26 cellular contexts compared by ENCODE assay signal in genomic region chr9:132590318-132591182, GRCh38. TPM values are rescaled to one million over a fixed set of nuclear protein-coding genes. Genes with fewer than 3 reads are reported as not detected.
DNase-seq lines count a peak whose midpoint lies in the region; ATAC-seq and TF ChIP-seq lines count a peak whose summit lies in the region.
"Had no signal": no experiment of that assay in that cellular context is flagged by ENCODE, and none has a peak within 500 bp of the region (broad histone marks: within the 10 kb centered on the region; RNA-seq: fewer than 3 reads in every experiment).

No MANE protein-coding gene starts in this region.

- H3K79me2 ChIP-seq in osteoblast (ENCODE audit: insufficient read depth, low read length): no peaks in the 10 kb centered on the region

- H3K4me1 Mint-ChIP-seq in WTC11: peaks cover 54% of the 10 kb centered on the region

- POLR2A ChIA-PET in WTC11 (lab: Charles Lee): interaction anchor here (1.5 kb wide), 1 partner anchor 79 kb away, joined by 5 read pairs; the partner anchor contains the start of genes DDX31 and GTF3C4

- TF ChIP-seq EP300 in gastroesophageal sphincter (IDR thresholded peaks at IDR 0.05): no peak

- WGBS in gastroesophageal sphincter (ENCODE audit: low coverage in 1 of 2), 2 donors: 1 to 4% methylated on average over 5 to 14 of the region's 73 CpGs

- peaks cover 8% of the 10 kb centered on the region for H3K36me3 Mint-ChIP-seq in WTC11

- H3K27ac Mint-ChIP-seq in WTC11: no peak overlapping the region
- H3K27ac Mint-ChIP-seq: activated B cell treated with CpG ODN at 0.5 μM for 24 hours; activated CD8-positive, alpha-beta T cell treated with anti-CD3 and anti-CD28 coated beads, Interleukin-2, amount 10 ng/mL, durations not matched to agents 7 days and 5 days; activated naive CD8-positive, alpha-beta T cell; activated T-cell treated with anti-CD3 and anti-CD28 coated beads, Interleukin-2, amount 50 U/mL, for 72 hours; B cell; stimulated activated effector memory CD8-positive, alpha-beta T cell treated with anti-CD3 and anti-CD28 coated beads, Interleukin-12 subunit alpha, Interleukin-12 subunit beta, amount 100 ng/mL, for 72 hours; T-helper 1 cell treated with Interleukin-12 subunit alpha and Interleukin-12 subunit beta and Interleukin-4 antibody, amounts not matched to agents 30 μg/mL and 1 μg/mL, for 36 hours had no signal

- H2AFZ ChIP-seq in osteoblast (ENCODE audit: low read length): no peak overlapping the region

- peak; percentile 50 for DNase-seq in DMS 273 (lab: John Stamatoyannopoulos, UW; ENCODE audit: unreplicated experiment)
- DNase-seq in DMS 273 treated with DMSO at 0.1 percent for 48 hours (lab: John Stamatoyannopoulos, UW): no peak
- no peak for DNase-seq in WTC11 (ENCODE audit: low spot score)
- DNase-seq in osteoblast (ENCODE audit: insufficient read length, low spot score, missing footprints): peak; percentile 79
- DNase-seq in SW 1271 (lab: John Stamatoyannopoulos, UW): no peak
- DNase-seq: activated B cell treated with CpG ODN at 0.5 μM for 24 hours; activated CD8-positive, alpha-beta T cell treated with anti-CD3 and anti-CD28 coated beads, Interleukin-2, amount 10 ng/mL, durations not matched to agents 7 days and 5 days; activated T-cell treated with anti-CD3 and anti-CD28 coated beads, Interleukin-2, amount 50 U/mL, for 72 hours; brain microvascular endothelial cell; gastrocnemius medialis; MM.1S; naive thymus-derived CD8-positive, alpha-beta T cell; NCI-H1694 treated with DMSO at 0.1 percent for 48 hours; NCI-H446 treated with DMSO at 0.1 percent for 48 hours; OCI-M1; SHP77; stimulated activated CD4-positive, alpha-beta T cell treated with anti-CD3 and anti-CD28 coated beads, Interleukin-12 subunit alpha, Interleukin-12 subunit beta, amount 100 ng/mL, for 4 hours had no signal

- no peaks in the 10 kb centered on the region for H3K9me3 Mint-ChIP-seq in WTC11
- H3K9me3 Mint-ChIP-seq: activated B cell treated with CpG ODN at 0.5 μM for 24 hours; activated T-cell treated with anti-CD3 and anti-CD28 coated beads, Interleukin-2, amount 50 U/mL, for 72 hours; stimulated activated effector memory CD8-positive, alpha-beta T cell treated with anti-CD3 and anti-CD28 coated beads, Interleukin-12 subunit alpha, Interleukin-12 subunit beta, amount 100 ng/mL, for 72 hours; T-helper 1 cell treated with Interleukin-12 subunit alpha and Interleukin-12 subunit beta and Interleukin-4 antibody, amounts not matched to agents 30 μg/mL and 1 μg/mL, for 36 hours had no signal

- ATAC-seq in WTC11 (peak; percentile 10), HG02884 (IDR thresholded peaks at IDR 0.05; ENCODE audit: unreplicated experiment) (no peak), gastroesophageal sphincter (no peak)
- ATAC-seq: activated CD8-positive, alpha-beta T cell treated with anti-CD3 and anti-CD28 coated beads, Interleukin-2, amount 10 ng/mL, durations not matched to agents 7 days and 5 days; gastrocnemius medialis; stimulated activated effector memory CD8-positive, alpha-beta T cell treated with anti-CD3 and anti-CD28 coated beads, Interleukin-12 subunit alpha, Interleukin-12 subunit beta, amount 100 ng/mL, for 72 hours had no signal

- peak overlapping the region; percentile 13 for H3K4me3 ChIP-seq in iPS-11a (ENCODE audit: low read depth, low read length)
- no peak overlapping the region for H3K4me3 ChIP-seq in osteoblast (ENCODE audit: insufficient read depth, low read length)
- H3K4me3 ChIP-seq in gastroesophageal sphincter: no peak overlapping the region
- H3K4me3 ChIP-seq: gastrocnemius medialis had no signal

- H3K27ac ChIP-seq in osteoblast (ENCODE audit: low read depth, low read length): no peak overlapping the region
- no peak overlapping the region for H3K27ac ChIP-seq in gastroesophageal sphincter
- H3K27ac ChIP-seq: 22Rv1, brain microvascular endothelial cell, gastrocnemius medialis had no signal

- H3K36me3 ChIP-seq in osteoblast (ENCODE audit: insufficient read depth, low read length): peaks cover 4% of the 10 kb centered on the region
- H3K36me3 ChIP-seq in gastroesophageal sphincter: peaks cover 0 to 28% of the 10 kb centered on the region in 2 donors

- H3K9me3 ChIP-seq in osteoblast (ENCODE audit: low read depth, low read length) (no peaks in the 10 kb centered on the region), gastroesophageal sphincter (no peaks in the 10 kb centered on the region)
- H3K9me3 ChIP-seq: gastrocnemius medialis had no signal

- H3K4me3 Mint-ChIP-seq in WTC11: peak overlapping the region; percentile 67
- H3K4me3 Mint-ChIP-seq: activated B cell treated with CpG ODN at 0.5 μM for 24 hours; activated CD8-positive, alpha-beta T cell treated with anti-CD3 and anti-CD28 coated beads, Interleukin-2, amount 10 ng/mL, durations not matched to agents 7 days and 5 days; activated naive CD8-positive, alpha-beta T cell; B cell; stimulated activated effector memory CD8-positive, alpha-beta T cell treated with anti-CD3 and anti-CD28 coated beads, Interleukin-12 subunit alpha, Interleukin-12 subunit beta, amount 100 ng/mL, for 72 hours; T-helper 1 cell treated with Interleukin-12 subunit alpha and Interleukin-12 subunit beta and Interleukin-4 antibody, amounts not matched to agents 30 μg/mL and 1 μg/mL, for 36 hours had no signal

- H3K27me3 Mint-ChIP-seq in WTC11 (ENCODE audit: low read depth): peaks cover 77% of the 10 kb centered on the region

- CTCF ChIA-PET in WTC11 (lab: Charles Lee): interaction anchor here (0.6 kb wide), 1 partner anchor 138 kb away, joined by 3 read pairs; no protein-coding TSS in a partner anchor

- peaks cover 49% of the 10 kb centered on the region for H4K20me1 ChIP-seq in osteoblast (ENCODE audit: insufficient read depth, low read length)

- H3K4me1 ChIP-seq in osteoblast (ENCODE audit: insufficient read depth, low read length): no peaks in the 10 kb centered on the region
- H3K4me1 ChIP-seq in gastroesophageal sphincter: peaks cover 0 to 33% (median 0%) of the 10 kb centered on the region in 3 donors
- H3K4me1 ChIP-seq: gastrocnemius medialis had no signal

- TF ChIP-seq POLR2A in gastroesophageal sphincter (IDR thresholded peaks at IDR 0.05): no peak

- no peak overlapping the region for H3K4me2 ChIP-seq in osteoblast (ENCODE audit: insufficient read depth, low read length)

- TF ChIP-seq CTCF in WTC11 (IDR thresholded peaks at IDR 0.05) (no peak), osteoblast (IDR thresholded peaks at IDR 0.05; ENCODE audit: extremely low read depth, low read depth, low read length) (no peak), gastroesophageal sphincter (IDR thresholded peaks at IDR 0.05) (no peak)

- H3K27me3 ChIP-seq in osteoblast (ENCODE audit: insufficient read depth, low read length) (peaks cover 67% of the 10 kb centered on the region), gastroesophageal sphincter (peaks cover 95% of the 10 kb centered on the region)

TF ChIP-seq in WTC11, 78 proteins besides CTCF, POLR2A, EP300 and RAD21:
- TF ChIP-seq, protein P1, sequence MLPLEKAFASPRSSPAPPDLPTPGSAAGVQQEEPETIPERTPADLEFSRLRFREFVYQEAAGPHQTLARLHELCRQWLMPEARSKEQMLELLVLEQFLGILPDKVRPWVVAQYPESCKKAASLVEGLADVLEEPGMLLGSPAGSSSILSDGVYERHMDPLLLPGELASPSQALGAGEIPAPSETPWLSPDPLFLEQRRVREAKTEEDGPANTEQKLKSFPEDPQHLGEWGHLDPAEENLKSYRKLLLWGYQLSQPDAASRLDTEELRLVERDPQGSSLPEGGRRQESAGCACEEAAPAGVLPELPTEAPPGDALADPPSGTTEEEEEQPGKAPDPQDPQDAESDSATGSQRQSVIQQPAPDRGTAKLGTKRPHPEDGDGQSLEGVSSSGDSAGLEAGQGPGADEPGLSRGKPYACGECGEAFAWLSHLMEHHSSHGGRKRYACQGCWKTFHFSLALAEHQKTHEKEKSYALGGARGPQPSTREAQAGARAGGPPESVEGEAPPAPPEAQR (CRISPR knock-in tag; IDR thresholded peaks at IDR 0.05): no peak
- TF ChIP-seq, protein P2, sequence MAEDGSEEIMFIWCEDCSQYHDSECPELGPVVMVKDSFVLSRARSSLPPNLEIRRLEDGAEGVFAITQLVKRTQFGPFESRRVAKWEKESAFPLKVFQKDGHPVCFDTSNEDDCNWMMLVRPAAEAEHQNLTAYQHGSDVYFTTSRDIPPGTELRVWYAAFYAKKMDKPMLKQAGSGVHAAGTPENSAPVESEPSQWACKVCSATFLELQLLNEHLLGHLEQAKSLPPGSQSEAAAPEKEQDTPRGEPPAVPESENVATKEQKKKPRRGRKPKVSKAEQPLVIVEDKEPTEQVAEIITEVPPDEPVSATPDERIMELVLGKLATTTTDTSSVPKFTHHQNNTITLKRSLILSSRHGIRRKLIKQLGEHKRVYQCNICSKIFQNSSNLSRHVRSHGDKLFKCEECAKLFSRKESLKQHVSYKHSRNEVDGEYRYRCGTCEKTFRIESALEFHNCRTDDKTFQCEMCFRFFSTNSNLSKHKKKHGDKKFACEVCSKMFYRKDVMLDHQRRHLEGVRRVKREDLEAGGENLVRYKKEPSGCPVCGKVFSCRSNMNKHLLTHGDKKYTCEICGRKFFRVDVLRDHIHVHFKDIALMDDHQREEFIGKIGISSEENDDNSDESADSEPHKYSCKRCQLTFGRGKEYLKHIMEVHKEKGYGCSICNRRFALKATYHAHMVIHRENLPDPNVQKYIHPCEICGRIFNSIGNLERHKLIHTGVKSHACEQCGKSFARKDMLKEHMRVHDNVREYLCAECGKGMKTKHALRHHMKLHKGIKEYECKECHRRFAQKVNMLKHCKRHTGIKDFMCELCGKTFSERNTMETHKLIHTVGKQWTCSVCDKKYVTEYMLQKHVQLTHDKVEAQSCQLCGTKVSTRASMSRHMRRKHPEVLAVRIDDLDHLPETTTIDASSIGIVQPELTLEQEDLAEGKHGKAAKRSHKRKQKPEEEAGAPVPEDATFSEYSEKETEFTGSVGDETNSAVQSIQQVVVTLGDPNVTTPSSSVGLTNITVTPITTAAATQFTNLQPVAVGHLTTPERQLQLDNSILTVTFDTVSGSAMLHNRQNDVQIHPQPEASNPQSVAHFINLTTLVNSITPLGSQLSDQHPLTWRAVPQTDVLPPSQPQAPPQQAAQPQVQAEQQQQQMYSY (CRISPR knock-in tag; IDR thresholded peaks at IDR 0.05): peak; percentile 68

RNA-seq across cellular contexts. Expression of gene BARHL1, which starts 8.1 kb away (rescaled TPM):
- total RNA-seq in WTC11 (2021): 0.15 to 0.16 TPM in 2 of 3 replicates, not detected in the other
- not detected in 2 replicates for total RNA-seq in osteoblast
- total RNA-seq in gastroesophageal sphincter: not detected
- total RNA-seq: activated B cell treated with CpG ODN at 0.5 μM for 24 hours; activated CD8-positive, alpha-beta T cell treated with anti-CD3 and anti-CD28 coated beads, Interleukin-2, amount 10 ng/mL, durations not matched to agents 7 days and 5 days; activated T-cell treated with anti-CD3 and anti-CD28 coated beads, Interleukin-2, amount 50 U/mL, for 72 hours; B cell; gastrocnemius medialis; lung microvascular endothelial cell; naive thymus-derived CD8-positive, alpha-beta T cell had no signal

Comparison
In these comparisons a context has a peak if more than half of its experiments do, and no peak if none do; other contexts are left out.
1. DNase-seq: peak in DMS 273 (single experiment) and osteoblast (single experiment); none in DMS 273 treated with DMSO at 0.1 percent for 48 hours (single experiment), WTC11 (single experiment) and SW 1271 (0 of 2).